31 cellular contexts compared by ENCODE assay signal in genomic region chr3:25840099-25840498, GRCh38.
"Had no signal": no experiment of that assay in that cellular context is flagged by ENCODE, and none has a peak within 500 bp of the region (broad histone marks: within the 10 kb centered on the region; RNA-seq: fewer than 3 reads in every experiment).

No MANE protein-coding gene starts in this region.

- H3K4me1 ChIP-seq: neural progenitor cell, parathyroid adenoma, psoas muscle, spleen, suprapubic skin, testis, tibial artery, transverse colon, upper lobe of right lung, uterus had no signal

- H3K9me3 ChIP-seq: ovary, psoas muscle, suprapubic skin, testis, tibial artery, transverse colon, upper lobe of right lung, uterus had no signal

- H3K9me3 Mint-ChIP-seq: natural killer cell; stimulated activated naive CD8-positive, alpha-beta T cell treated with anti-CD3 and anti-CD28 coated beads, Interleukin-15, amount 100 ng/mL, for 72 hours; type B pancreatic cell had no signal

- H2AFZ ChIP-seq: neural progenitor cell, parathyroid adenoma had no signal

- H3K27me3 ChIP-seq: neural progenitor cell, ovary, spleen, suprapubic skin, testis, transverse colon, upper lobe of right lung, uterus had no signal

- H3K27ac ChIP-seq: neural progenitor cell, ovary, parathyroid adenoma, psoas muscle, skin epidermis, spleen, suprapubic skin, testis, tibial artery, transverse colon, upper lobe of right lung, uterus had no signal

- H3K9ac ChIP-seq: neural progenitor cell, parathyroid adenoma had no signal

- H3K79me2 ChIP-seq: parathyroid adenoma had no signal

- H3K36me3 ChIP-seq: neural progenitor cell, ovary, spleen, suprapubic skin, tibial artery, transverse colon, upper lobe of right lung, uterus had no signal

- H3K4me3 Mint-ChIP-seq: natural killer cell; nephron; neural progenitor cell; stimulated activated memory B cell treated with anti-CD40 and anti-IgM and Interleukin-4, amounts not matched to agents 10 μg/mL and 1 μg/mL and 100 μg/mL, for 72 hours; stimulated activated naive CD8-positive, alpha-beta T cell treated with anti-CD3 and anti-CD28 coated beads, Interleukin-15, amount 100 ng/mL, for 72 hours; type B pancreatic cell had no signal

- H3K4me1 Mint-ChIP-seq: natural killer cell; nephron; neural progenitor cell; stimulated activated memory B cell treated with anti-CD40 and anti-IgM and Interleukin-4, amounts not matched to agents 10 μg/mL and 1 μg/mL and 100 μg/mL, for 72 hours had no signal

- DNase-seq: natural killer cell; occipital lobe; ovary; posterior cingulate gyrus; psoas muscle; right cardiac atrium; spleen; stimulated activated CD4-positive, alpha-beta T cell treated with anti-CD3 and anti-CD28 coated beads, Interleukin-12 subunit alpha, Interleukin-12 subunit beta, amount 100 ng/mL, for 4 hours; stimulated activated CD4-positive, alpha-beta T cell treated with anti-CD3 and anti-CD28 coated beads, Interleukin-1b, Interleukin-23, amount 100 ng/mL, for 48 hours; stimulated activated CD4-positive, alpha-beta T cell treated with anti-CD3 and anti-CD28 coated beads, Interleukin-4, amount 100 ng/mL, for 1 hour; stimulated activated CD4-positive, alpha-beta T cell treated with anti-CD3 and anti-CD28 coated beads, Interleukin-4, amount 100 ng/mL, for 4 hours; stimulated activated CD8-positive, alpha-beta memory T cell treated with anti-CD3 and anti-CD28 coated beads, Interleukin-4, amount 100 ng/mL, for 48 hours; stimulated activated naive CD4-positive, alpha-beta T cell; stimulated activated naive CD8-positive, alpha-beta T cell treated with anti-CD3 and anti-CD28 coated beads, Interleukin-15, amount 100 ng/mL, for 72 hours; stimulated activated naive CD8-positive, alpha-beta T cell treated with anti-CD3 and anti-CD28 coated beads, Interleukin-15, Interleukin-2, amounts not matched to agents 100 U/mL and 50 U/mL, for 24 hours; substantia nigra; testis; tibial artery; transverse colon; upper lobe of right lung; uterus had no signal

- H3K27ac Mint-ChIP-seq: natural killer cell; nephron; neural progenitor cell; progenitor cell of endocrine pancreas; stimulated activated memory B cell treated with anti-CD40 and anti-IgM and Interleukin-4, amounts not matched to agents 10 μg/mL and 1 μg/mL and 100 μg/mL, for 72 hours; stimulated activated naive CD8-positive, alpha-beta T cell treated with anti-CD3 and anti-CD28 coated beads, Interleukin-15, amount 100 ng/mL, for 72 hours; type B pancreatic cell had no signal

- H3K36me3 Mint-ChIP-seq: natural killer cell; neural progenitor cell; stimulated activated memory B cell treated with anti-CD40 and anti-IgM and Interleukin-4, amounts not matched to agents 10 μg/mL and 1 μg/mL and 100 μg/mL, for 72 hours; type B pancreatic cell had no signal

- ATAC-seq: natural killer cell; psoas muscle; right cardiac atrium; sciatic nerve; stimulated activated memory B cell treated with anti-CD40 and anti-IgM and Interleukin-4, amounts not matched to agents 10 μg/mL and 1 μg/mL and 100 μg/mL, for 72 hours; stimulated activated naive CD8-positive, alpha-beta T cell treated with anti-CD3 and anti-CD28 coated beads, Interleukin-15, amount 100 ng/mL, for 72 hours; stimulated activated naive CD8-positive, alpha-beta T cell treated with anti-CD3 and anti-CD28 coated beads, Interleukin-15, Interleukin-2, amounts not matched to agents 100 U/mL and 50 U/mL, for 24 hours; upper lobe of right lung had no signal

- H3K4me2 ChIP-seq: neural progenitor cell, smooth muscle cell had no signal

- H3K4me3 ChIP-seq: neural progenitor cell, ovary, psoas muscle, skin epidermis, smooth muscle cell, spleen, suprapubic skin, testis, tibial artery, transverse colon, upper lobe of right lung, uterus had no signal

- H3K27me3 Mint-ChIP-seq: progenitor cell of endocrine pancreas; stimulated activated naive CD8-positive, alpha-beta T cell treated with anti-CD3 and anti-CD28 coated beads, Interleukin-15, amount 100 ng/mL, for 72 hours; type B pancreatic cell had no signal
